In genomic region chrX:155334486-155335316, GRCh38 we compare ENCODE assay signal across 8 cellular contexts. TPM values are rescaled to one million over a fixed set of nuclear protein-coding genes. Genes with fewer than 3 reads are reported as not detected.
DNase-seq lines count a peak whose midpoint lies in the region; ATAC-seq and TF ChIP-seq lines count a peak whose summit lies in the region.

Gene CLIC2, minus strand, starts transcription at chrX:155334614. Its CDS starts 187 bp downstream, at chrX:155334427.

- ATAC-seq in GM18519 (IDR thresholded peaks at IDR 0.05; ENCODE audit: low FRiP score, unreplicated experiment) (peak; percentile 65), HG03558 (IDR thresholded peaks at IDR 0.05; ENCODE audit: extremely low read depth, unreplicated experiment) (peak; percentile 56)
- no peak for ATAC-seq in stimulated activated memory B cell treated with anti-CD40 and anti-IgM and Interleukin-4, amounts not matched to agents 10 μg/mL and 1 μg/mL and 100 μg/mL, for 72 hours

- H3K4me1 Mint-ChIP-seq in HFFc6 (ENCODE audit: low read depth) = no peaks in the 10 kb centered on the region
- no peaks in the 10 kb centered on the region for H3K4me1 Mint-ChIP-seq in stimulated activated memory B cell treated with anti-CD40 and anti-IgM and Interleukin-4, amounts not matched to agents 10 μg/mL and 1 μg/mL and 100 μg/mL, for 72 hours

- TF ChIP-seq CTCF in astrocyte of the cerebellum (IDR thresholded peaks at IDR 0.05; ENCODE audit: low read depth, low read length, missing control alignments) = no peak
- TF ChIP-seq CTCF in HFFc6 (IDR thresholded peaks at IDR 0.05) = no peak

- H3K4me3 Mint-ChIP-seq in HFFc6 = no peak within 1 kb of the TSS
- no peak within 1 kb of the TSS for H3K4me3 Mint-ChIP-seq in stimulated activated memory B cell treated with anti-CD40 and anti-IgM and Interleukin-4, amounts not matched to agents 10 μg/mL and 1 μg/mL and 100 μg/mL, for 72 hours

- H3K4me3 ChIP-seq in astrocyte of the cerebellum (ENCODE audit: low read depth, low read length) = no peak within 1 kb of the TSS

- DNase-seq in astrocyte of the cerebellum (ENCODE audit: low read depth) (peak; percentile 59), lung microvascular endothelial cell (ENCODE audit: low read depth in 2 of 2) (peak; percentile 25 to 45), NAMALWA (ENCODE audit: low spot score) (no peak), NCI-H524 treated with DMSO at 0.1 percent for 48 hours (lab: John Stamatoyannopoulos, UW) (no peak), HFFc6 (no peak)

- H3K27ac Mint-ChIP-seq in HFFc6 = no peak within 1 kb of the TSS
- H3K27ac Mint-ChIP-seq in stimulated activated memory B cell treated with anti-CD40 and anti-IgM and Interleukin-4, amounts not matched to agents 10 μg/mL and 1 μg/mL and 100 μg/mL, for 72 hours = no peak within 1 kb of the TSS

- H3K36me3 Mint-ChIP-seq in HFFc6 (ENCODE audit: low read depth) = no peaks in the 10 kb centered on the region
- no peaks in the 10 kb centered on the region for H3K36me3 Mint-ChIP-seq in stimulated activated memory B cell treated with anti-CD40 and anti-IgM and Interleukin-4, amounts not matched to agents 10 μg/mL and 1 μg/mL and 100 μg/mL, for 72 hours

- in situ Hi-C loops in astrocyte of the cerebellum (cut with HindIII; ENCODE audit: low sequenced_read_pairs) = no loop called here

- H3K27me3 Mint-ChIP-seq in HFFc6 (ENCODE audit: insufficient read depth) = peaks cover 1% of the 10 kb centered on the region; the same call in 1 of the 2 replicates
- H3K27me3 Mint-ChIP-seq in stimulated activated memory B cell treated with anti-CD40 and anti-IgM and Interleukin-4, amounts not matched to agents 10 μg/mL and 1 μg/mL and 100 μg/mL, for 72 hours = no peaks in the 10 kb centered on the region

- H3K9me3 Mint-ChIP-seq in HFFc6 = no peaks in the 10 kb centered on the region; the same call in 1 of the 2 replicates
- H3K9me3 Mint-ChIP-seq in stimulated activated memory B cell treated with anti-CD40 and anti-IgM and Interleukin-4, amounts not matched to agents 10 μg/mL and 1 μg/mL and 100 μg/mL, for 72 hours = no peaks in the 10 kb centered on the region

RNA-seq across cellular contexts. Expression of gene CLIC2, which starts in this region (rescaled TPM):
- 8.9 and 11.7 TPM in 2 replicates for total RNA-seq in lung microvascular endothelial cell
- total RNA-seq in HFFc6 (2021; fragmentation: NEBNext Ultra II Directional; extraction: Animal tissue kit (Norgen Biotek cat#: 25700)) = under 1 TPM in 2 of 6 experiments, not detected in 4; 0.09 to 0.24 TPM

Comparison
In these comparisons a context has a peak if more than half of its experiments do, and no peak if none do; other contexts are left out.
1. DNase-seq: peak in astrocyte of the cerebellum (single experiment) and lung microvascular endothelial cell (2 of 2); none in NAMALWA (single experiment), NCI-H524 treated with DMSO at 0.1 percent for 48 hours (single experiment) and HFFc6 (single experiment).